Comparison of ENCODE assay signal across 1 cellular context in the genomic region with DNA sequence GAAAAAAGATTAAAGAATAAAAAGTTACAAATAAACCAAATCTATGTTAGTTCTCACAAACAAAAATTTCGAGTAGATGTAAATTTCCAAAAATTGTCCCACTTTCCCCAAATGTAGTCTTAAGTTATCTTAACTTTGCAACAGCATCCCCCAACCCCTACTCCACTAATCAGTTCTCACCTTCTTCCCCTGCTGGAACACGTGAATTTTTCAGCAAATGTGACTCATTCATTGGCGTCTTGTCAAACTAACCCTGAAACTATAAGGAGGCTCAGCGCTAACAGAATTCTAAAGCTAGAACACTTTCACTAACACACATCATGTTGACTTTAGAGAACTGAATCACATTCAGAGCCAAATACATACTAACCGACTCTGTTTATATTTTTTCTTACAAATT.
TF ChIP-seq lines count a peak whose summit lies in the region.

No MANE protein-coding gene starts in this region.

TF ChIP-seq in GM23338, 12 proteins besides CTCF, POLR2A, EP300 and RAD21 (continued from another document):
- TF ChIP-seq, protein P1, sequence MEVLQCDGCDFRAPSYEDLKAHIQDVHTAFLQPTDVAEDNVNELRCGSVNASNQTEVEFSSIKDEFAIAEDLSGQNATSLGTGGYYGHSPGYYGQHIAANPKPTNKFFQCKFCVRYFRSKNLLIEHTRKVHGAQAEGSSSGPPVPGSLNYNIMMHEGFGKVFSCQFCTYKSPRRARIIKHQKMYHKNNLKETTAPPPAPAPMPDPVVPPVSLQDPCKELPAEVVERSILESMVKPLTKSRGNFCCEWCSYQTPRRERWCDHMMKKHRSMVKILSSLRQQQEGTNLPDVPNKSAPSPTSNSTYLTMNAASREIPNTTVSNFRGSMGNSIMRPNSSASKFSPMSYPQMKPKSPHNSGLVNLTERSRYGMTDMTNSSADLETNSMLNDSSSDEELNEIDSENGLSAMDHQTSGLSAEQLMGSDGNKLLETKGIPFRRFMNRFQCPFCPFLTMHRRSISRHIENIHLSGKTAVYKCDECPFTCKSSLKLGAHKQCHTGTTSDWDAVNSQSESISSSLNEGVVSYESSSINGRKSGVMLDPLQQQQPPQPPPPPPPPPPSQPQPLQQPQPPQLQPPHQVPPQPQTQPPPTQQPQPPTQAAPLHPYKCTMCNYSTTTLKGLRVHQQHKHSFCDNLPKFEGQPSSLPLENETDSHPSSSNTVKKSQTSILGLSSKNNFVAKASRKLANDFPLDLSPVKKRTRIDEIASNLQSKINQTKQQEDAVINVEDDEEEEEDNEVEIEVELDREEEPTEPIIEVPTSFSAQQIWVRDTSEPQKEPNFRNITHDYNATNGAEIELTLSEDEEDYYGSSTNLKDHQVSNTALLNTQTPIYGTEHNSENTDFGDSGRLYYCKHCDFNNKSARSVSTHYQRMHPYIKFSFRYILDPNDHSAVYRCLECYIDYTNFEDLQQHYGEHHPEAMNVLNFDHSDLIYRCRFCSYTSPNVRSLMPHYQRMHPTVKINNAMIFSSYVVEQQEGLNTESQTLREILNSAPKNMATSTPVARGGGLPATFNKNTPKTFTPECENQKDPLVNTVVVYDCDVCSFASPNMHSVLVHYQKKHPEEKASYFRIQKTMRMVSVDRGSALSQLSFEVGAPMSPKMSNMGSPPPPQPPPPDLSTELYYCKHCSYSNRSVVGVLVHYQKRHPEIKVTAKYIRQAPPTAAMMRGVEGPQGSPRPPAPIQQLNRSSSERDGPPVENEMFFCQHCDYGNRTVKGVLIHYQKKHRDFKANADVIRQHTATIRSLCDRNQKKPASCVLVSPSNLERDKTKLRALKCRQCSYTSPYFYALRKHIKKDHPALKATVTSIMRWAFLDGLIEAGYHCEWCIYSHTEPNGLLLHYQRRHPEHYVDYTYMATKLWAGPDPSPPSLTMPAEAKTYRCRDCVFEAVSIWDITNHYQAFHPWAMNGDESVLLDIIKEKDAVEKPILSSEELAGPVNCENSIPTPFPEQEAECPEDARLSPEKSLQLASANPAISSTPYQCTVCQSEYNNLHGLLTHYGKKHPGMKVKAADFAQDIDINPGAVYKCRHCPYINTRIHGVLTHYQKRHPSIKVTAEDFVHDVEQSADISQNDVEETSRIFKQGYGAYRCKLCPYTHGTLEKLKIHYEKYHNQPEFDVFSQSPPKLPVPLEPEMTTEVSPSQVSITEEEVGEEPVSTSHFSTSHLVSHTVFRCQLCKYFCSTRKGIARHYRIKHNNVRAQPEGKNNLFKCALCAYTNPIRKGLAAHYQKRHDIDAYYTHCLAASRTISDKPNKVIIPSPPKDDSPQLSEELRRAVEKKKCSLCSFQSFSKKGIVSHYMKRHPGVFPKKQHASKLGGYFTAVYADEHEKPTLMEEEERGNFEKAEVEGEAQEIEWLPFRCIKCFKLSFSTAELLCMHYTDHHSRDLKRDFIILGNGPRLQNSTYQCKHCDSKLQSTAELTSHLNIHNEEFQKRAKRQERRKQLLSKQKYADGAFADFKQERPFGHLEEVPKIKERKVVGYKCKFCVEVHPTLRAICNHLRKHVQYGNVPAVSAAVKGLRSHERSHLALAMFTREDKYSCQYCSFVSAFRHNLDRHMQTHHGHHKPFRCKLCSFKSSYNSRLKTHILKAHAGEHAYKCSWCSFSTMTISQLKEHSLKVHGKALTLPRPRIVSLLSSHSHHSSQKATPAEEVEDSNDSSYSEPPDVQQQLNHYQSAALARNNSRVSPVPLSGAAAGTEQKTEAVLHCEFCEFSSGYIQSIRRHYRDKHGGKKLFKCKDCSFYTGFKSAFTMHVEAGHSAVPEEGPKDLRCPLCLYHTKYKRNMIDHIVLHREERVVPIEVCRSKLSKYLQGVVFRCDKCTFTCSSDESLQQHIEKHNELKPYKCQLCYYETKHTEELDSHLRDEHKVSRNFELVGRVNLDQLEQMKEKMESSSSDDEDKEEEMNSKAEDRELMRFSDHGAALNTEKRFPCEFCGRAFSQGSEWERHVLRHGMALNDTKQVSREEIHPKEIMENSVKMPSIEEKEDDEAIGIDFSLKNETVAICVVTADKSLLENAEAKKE (CRISPR knock-in tag; IDR thresholded peaks at IDR 0.05), result no peak
- no peak for TF ChIP-seq ZNF331 (CRISPR knock-in tag; IDR thresholded peaks at IDR 0.05; ENCODE audit: low read depth)
- TF ChIP-seq STAT1 (IDR thresholded peaks at IDR 0.05; ENCODE audit: unreplicated experiment), result no peak
- TF ChIP-seq, protein P2, sequence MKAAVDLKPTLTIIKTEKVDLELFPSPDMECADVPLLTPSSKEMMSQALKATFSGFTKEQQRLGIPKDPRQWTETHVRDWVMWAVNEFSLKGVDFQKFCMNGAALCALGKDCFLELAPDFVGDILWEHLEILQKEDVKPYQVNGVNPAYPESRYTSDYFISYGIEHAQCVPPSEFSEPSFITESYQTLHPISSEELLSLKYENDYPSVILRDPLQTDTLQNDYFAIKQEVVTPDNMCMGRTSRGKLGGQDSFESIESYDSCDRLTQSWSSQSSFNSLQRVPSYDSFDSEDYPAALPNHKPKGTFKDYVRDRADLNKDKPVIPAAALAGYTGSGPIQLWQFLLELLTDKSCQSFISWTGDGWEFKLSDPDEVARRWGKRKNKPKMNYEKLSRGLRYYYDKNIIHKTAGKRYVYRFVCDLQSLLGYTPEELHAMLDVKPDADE (IDR thresholded peaks at IDR 0.05), result no peak
